ENCODE assay signal across 1 cellular context in the genomic region with DNA sequence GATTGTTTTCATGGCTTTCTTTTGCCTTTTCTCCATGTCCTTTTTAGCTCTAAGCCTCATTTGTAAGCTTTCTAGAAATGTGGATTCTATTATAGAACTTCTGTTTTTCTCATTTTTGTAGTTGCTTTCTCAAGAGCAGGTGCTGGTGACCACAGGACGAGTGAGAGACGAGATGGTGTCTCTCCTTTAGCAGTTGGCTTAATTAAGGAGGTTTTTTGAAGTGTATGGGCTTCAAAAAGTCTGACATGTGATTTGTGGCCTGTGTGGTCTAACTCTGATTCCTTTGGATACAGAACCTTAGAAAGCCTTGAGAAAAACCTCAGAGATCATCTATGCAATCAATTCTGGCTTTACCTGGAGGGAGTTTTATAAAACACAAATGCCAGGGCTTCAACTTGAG.
TF ChIP-seq lines count a peak whose summit lies in the region.

No MANE protein-coding gene starts in this region.

TF ChIP-seq in GM12878, 131 proteins besides CTCF, POLR2A, EP300 and RAD21 (continued from another document):
- TF ChIP-seq, protein P1, sequence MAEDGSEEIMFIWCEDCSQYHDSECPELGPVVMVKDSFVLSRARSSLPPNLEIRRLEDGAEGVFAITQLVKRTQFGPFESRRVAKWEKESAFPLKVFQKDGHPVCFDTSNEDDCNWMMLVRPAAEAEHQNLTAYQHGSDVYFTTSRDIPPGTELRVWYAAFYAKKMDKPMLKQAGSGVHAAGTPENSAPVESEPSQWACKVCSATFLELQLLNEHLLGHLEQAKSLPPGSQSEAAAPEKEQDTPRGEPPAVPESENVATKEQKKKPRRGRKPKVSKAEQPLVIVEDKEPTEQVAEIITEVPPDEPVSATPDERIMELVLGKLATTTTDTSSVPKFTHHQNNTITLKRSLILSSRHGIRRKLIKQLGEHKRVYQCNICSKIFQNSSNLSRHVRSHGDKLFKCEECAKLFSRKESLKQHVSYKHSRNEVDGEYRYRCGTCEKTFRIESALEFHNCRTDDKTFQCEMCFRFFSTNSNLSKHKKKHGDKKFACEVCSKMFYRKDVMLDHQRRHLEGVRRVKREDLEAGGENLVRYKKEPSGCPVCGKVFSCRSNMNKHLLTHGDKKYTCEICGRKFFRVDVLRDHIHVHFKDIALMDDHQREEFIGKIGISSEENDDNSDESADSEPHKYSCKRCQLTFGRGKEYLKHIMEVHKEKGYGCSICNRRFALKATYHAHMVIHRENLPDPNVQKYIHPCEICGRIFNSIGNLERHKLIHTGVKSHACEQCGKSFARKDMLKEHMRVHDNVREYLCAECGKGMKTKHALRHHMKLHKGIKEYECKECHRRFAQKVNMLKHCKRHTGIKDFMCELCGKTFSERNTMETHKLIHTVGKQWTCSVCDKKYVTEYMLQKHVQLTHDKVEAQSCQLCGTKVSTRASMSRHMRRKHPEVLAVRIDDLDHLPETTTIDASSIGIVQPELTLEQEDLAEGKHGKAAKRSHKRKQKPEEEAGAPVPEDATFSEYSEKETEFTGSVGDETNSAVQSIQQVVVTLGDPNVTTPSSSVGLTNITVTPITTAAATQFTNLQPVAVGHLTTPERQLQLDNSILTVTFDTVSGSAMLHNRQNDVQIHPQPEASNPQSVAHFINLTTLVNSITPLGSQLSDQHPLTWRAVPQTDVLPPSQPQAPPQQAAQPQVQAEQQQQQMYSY (CRISPR knock-in tag; IDR thresholded peaks at IDR 0.05), result no peak
- no peak for TF ChIP-seq IKZF1 (conservative IDR thresholded peaks at IDR 0.05)
- no peak for TF ChIP-seq POLR2AphosphoS5 (IDR thresholded peaks at IDR 0.05; ENCODE audit: low read length)
- TF ChIP-seq TCF3 (IDR thresholded peaks at IDR 0.05; ENCODE audit: borderline replicate concordance, insufficient read depth, low read depth, low read length), result peak; percentile 36; the same call in 1 of the 2 replicates
- TF ChIP-seq SMAD5 (IDR thresholded peaks at IDR 0.05; ENCODE audit: low read depth), result no peak
- 0 out of 2 replicates have a peak, but pooled peaks have one; percentile 62 for TF ChIP-seq TCF12 (IDR thresholded peaks at IDR 0.05; ENCODE audit: low read depth, low read length)
- TF ChIP-seq MEF2A (IDR thresholded peaks at IDR 0.05; ENCODE audit: insufficient read depth, low read depth, low read length), result no peak
- peak; percentile 65; the same call in 1 of the 2 replicates for TF ChIP-seq RUNX3 (IDR thresholded peaks at IDR 0.05; ENCODE audit: low read length)
- TF ChIP-seq MYB (IDR thresholded peaks at IDR 0.05; ENCODE audit: borderline replicate concordance, low read depth, low read length), result no peak
- TF ChIP-seq ZNF207 (IDR thresholded peaks at IDR 0.05; ENCODE audit: borderline replicate concordance), result no peak
- TF ChIP-seq RAD51 (IDR thresholded peaks at IDR 0.05), result no peak
- no peak for TF ChIP-seq PAX5 (IDR thresholded peaks at IDR 0.05; ENCODE audit: borderline replicate concordance, low read depth, low read length)
- 0 out of 2 replicates have a peak, but pooled peaks have one; percentile 54 for TF ChIP-seq BCL11A (IDR thresholded peaks at IDR 0.05; ENCODE audit: low read depth, low read length)
- TF ChIP-seq NFXL1 (IDR thresholded peaks at IDR 0.05; ENCODE audit: borderline replicate concordance), result no peak
- TF ChIP-seq NBN (IDR thresholded peaks at IDR 0.05), result no peak
- TF ChIP-seq KAT2A (conservative IDR thresholded peaks at IDR 0.05; ENCODE audit: control insufficient read depth, low read depth, low read length), result no peak
- TF ChIP-seq, protein P2, sequence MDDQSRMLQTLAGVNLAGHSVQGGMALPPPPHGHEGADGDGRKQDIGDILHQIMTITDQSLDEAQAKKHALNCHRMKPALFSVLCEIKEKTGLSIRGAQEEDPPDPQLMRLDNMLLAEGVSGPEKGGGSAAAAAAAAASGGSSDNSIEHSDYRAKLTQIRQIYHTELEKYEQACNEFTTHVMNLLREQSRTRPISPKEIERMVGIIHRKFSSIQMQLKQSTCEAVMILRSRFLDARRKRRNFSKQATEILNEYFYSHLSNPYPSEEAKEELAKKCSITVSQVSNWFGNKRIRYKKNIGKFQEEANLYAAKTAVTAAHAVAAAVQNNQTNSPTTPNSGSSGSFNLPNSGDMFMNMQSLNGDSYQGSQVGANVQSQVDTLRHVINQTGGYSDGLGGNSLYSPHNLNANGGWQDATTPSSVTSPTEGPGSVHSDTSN (IDR thresholded peaks at IDR 0.05; ENCODE audit: insufficient replicate concordance, low read depth, low read length), result no peak
- TF ChIP-seq YY1 (IDR thresholded peaks at IDR 0.05; ENCODE audit: low read depth, low read length), result no peak
- TF ChIP-seq RELA (IDR thresholded peaks at IDR 0.05; ENCODE audit: borderline replicate concordance, partially characterized antibody), result no peak
- TF ChIP-seq, protein P3, sequence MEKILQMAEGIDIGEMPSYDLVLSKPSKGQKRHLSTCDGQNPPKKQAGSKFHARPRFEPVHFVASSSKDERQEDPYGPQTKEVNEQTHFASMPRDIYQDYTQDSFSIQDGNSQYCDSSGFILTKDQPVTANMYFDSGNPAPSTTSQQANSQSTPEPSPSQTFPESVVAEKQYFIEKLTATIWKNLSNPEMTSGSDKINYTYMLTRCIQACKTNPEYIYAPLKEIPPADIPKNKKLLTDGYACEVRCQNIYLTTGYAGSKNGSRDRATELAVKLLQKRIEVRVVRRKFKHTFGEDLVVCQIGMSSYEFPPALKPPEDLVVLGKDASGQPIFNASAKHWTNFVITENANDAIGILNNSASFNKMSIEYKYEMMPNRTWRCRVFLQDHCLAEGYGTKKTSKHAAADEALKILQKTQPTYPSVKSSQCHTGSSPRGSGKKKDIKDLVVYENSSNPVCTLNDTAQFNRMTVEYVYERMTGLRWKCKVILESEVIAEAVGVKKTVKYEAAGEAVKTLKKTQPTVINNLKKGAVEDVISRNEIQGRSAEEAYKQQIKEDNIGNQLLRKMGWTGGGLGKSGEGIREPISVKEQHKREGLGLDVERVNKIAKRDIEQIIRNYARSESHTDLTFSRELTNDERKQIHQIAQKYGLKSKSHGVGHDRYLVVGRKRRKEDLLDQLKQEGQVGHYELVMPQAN (conservative IDR thresholded peaks at IDR 0.05), result no peak
- TF ChIP-seq BACH1 (IDR thresholded peaks at IDR 0.05; ENCODE audit: borderline replicate concordance), result no peak
- TF ChIP-seq ZNF384 (IDR thresholded peaks at IDR 0.05; ENCODE audit: borderline replicate concordance, low read depth, low read length), result no peak
- no peak for TF ChIP-seq CREM (IDR thresholded peaks at IDR 0.05; ENCODE audit: low read depth)
